In the genomic region with DNA sequence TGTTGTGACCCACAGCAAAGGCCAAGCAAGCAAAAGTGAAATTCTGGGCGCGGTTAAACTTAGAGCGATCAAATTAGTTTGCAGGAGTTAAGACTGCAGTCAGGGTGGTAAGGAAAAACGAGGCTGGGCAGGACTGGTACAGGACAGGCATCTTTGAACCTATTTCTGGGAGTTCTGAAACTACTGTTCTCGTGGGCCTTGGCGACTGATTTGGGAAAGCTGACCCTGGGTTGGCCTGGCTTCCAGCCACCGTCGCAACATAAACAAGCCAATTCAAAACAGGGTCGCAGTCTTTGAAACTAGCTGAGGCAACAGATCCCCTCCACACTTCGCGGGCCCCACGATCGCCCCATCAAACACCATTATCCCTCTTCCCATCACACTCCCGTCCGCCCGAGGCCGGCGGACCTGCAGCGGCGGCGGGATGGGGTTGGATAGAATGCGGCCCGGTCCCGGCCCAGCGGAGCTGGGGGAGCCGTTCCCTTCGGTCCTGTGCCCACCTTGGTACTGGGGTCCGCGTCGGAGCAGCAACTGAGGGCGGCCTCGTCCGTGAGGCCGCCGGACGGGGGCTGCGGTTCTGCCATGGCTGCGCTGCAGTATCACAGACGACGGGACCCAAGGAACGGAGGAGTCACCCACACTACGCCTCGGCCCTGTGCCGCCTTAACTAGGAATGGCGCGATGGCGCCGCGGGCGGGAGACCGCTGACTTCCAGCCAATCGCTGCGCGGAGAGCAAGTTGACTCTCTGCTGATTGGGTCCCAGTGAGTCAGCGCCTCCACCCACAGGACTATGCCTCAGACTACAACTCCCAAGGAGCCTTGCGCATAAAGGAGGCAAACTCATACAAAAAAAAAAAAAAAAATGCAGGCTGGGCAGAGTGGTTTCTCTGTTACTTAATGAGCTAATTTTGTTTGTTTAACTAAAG, we compare ENCODE assay signal across 8 cellular contexts. TPM values are rescaled to one million over a fixed set of nuclear protein-coding genes. Genes with fewer than 3 reads are reported as not detected.
DNase-seq lines count a peak whose midpoint lies in the region; ATAC-seq, FAIRE-seq and TF ChIP-seq lines count a peak whose summit lies in the region.

GLO1 (minus strand) TSS at position 675 of the 927 bp plus-strand sequence; CDS start at position 584, 91 bp downstream.

- in situ Hi-C loops in transverse colon (cut with MboI; ENCODE audit: low pct_ligation_motif_present in 1 of 4, low pct_unique_long_range_greater_than_20kb in 1 of 4, low sequenced_read_pairs in 3 of 4) = no loop called here

- peak within 1 kb of the TSS; percentile 40 for H4K12ac ChIP-seq in trophoblast cell (ENCODE audit: low read depth, low read length)

- H3K27me3 ChIP-seq in adrenal gland = no peaks in the 10 kb centered on the region
- no peaks in the 10 kb centered on the region for H3K27me3 ChIP-seq in trophoblast cell (ENCODE audit: insufficient read depth, low read length)
- no peaks in the 10 kb centered on the region for H3K27me3 ChIP-seq in transverse colon

- H2BK120ac ChIP-seq in trophoblast cell (ENCODE audit: insufficient read depth, low read length, poor library complexity) = peak within 1 kb of the TSS; percentile 9

- no peak within 1 kb of the TSS for H3K23ac ChIP-seq in trophoblast cell (ENCODE audit: low read length)

- no peak for TF ChIP-seq EP300 in transverse colon (IDR thresholded peaks at IDR 0.05; ENCODE audit: low read depth)

- peaks cover 5% of the 10 kb centered on the region for H3K79me2 ChIP-seq in trophoblast cell (ENCODE audit: control insufficient read depth, insufficient read depth, low read length, poor library complexity)

- H3K4me3 ChIP-seq in adrenal gland (peak within 1 kb of the TSS; percentile 0 to 75 (median 38)), trophoblast cell (ENCODE audit: low read depth, low read length) (peak within 1 kb of the TSS; percentile 84), transverse colon (peak within 1 kb of the TSS; percentile 70 to 82 (median 78))

- H3K18ac ChIP-seq in trophoblast cell (ENCODE audit: low read length) = peak within 1 kb of the TSS; percentile 13

- H3K27ac ChIP-seq in adrenal gland (peak within 1 kb of the TSS; percentile 8 to 88 (median 86)), trophoblast cell (ENCODE audit: low read depth, low read length) (peak within 1 kb of the TSS; percentile 12), transverse colon (peak within 1 kb of the TSS; percentile 92 to 97 (median 94))

- H3K14ac ChIP-seq in trophoblast cell (ENCODE audit: low read length) = peak within 1 kb of the TSS; percentile 72

- peak within 1 kb of the TSS; percentile 20 for H4K91ac ChIP-seq in trophoblast cell (ENCODE audit: low read depth, low read length)

- H2BK12ac ChIP-seq in trophoblast cell (ENCODE audit: low read length) = no peak within 1 kb of the TSS

- H3K9ac ChIP-seq in trophoblast cell (ENCODE audit: low read length) = peak within 1 kb of the TSS; percentile 96

- no peaks in the 10 kb centered on the region for H3K36me3 ChIP-seq in adrenal gland (replicated peaks in 1 of 2)
- H3K36me3 ChIP-seq in trophoblast cell (ENCODE audit: control insufficient read depth in 1 of 2, insufficient read depth in 2 of 2, low read length in 2 of 2) = peaks cover 0 to 1% of the 10 kb centered on the region in 2 experiments
- no peaks in the 10 kb centered on the region for H3K36me3 ChIP-seq in transverse colon

- peak within 1 kb of the TSS; percentile 78 for H3K4me2 ChIP-seq in trophoblast cell (ENCODE audit: low read length)

- H2AK5ac ChIP-seq in trophoblast cell (ENCODE audit: low read length) = no peak within 1 kb of the TSS

- intact Hi-C loops in adrenal gland (cut with DNase I) (no loop called here), cardiac septum (cut with DNase I) (loop anchor here (2.0 kb wide), 1 partner anchor 62 kb away; no protein-coding TSS in a partner anchor), transverse colon (cut with DNase I; ENCODE audit: low total_unique reads) (loop anchor here (10.0 kb wide), 1 partner anchor 912 kb away; no protein-coding TSS in a partner anchor)

- H2BK5ac ChIP-seq in trophoblast cell (ENCODE audit: low read depth, low read length, poor library complexity) = peak within 1 kb of the TSS; percentile 28

- DNase-seq in GM12892 (ENCODE audit: insufficient read length) (peak; percentile 95), NCI-H146 (lab: John Stamatoyannopoulos, UW) (peak; percentile 100), T-helper 1 cell (peak; percentile 90 to 97 (median 93)), adrenal gland (peak; percentile 97 to 99 (median 99)), cardiac septum (ENCODE audit: low spot score) (peak; percentile 98), trophoblast cell (peak; percentile 99), transverse colon (peak; percentile 97)

- no peak for TF ChIP-seq CTCF in adrenal gland (IDR thresholded peaks at IDR 0.05)
- TF ChIP-seq CTCF in transverse colon (IDR thresholded peaks at IDR 0.05) = no peak

- H3K79me1 ChIP-seq in trophoblast cell (ENCODE audit: low read length) = peaks cover 6% of the 10 kb centered on the region

- H4K8ac ChIP-seq in trophoblast cell (ENCODE audit: low read depth, low read length) = peak within 1 kb of the TSS; percentile 71

- no peaks in the 10 kb centered on the region for H3K4me1 ChIP-seq in adrenal gland (replicated peaks in 1 of 2)
- no peaks in the 10 kb centered on the region for H3K4me1 ChIP-seq in trophoblast cell (ENCODE audit: control insufficient read depth in 1 of 2, insufficient read depth in 2 of 2, low read length in 2 of 2)
- peaks cover 0 to 3% (median 1%) of the 10 kb centered on the region in 4 donors for H3K4me1 ChIP-seq in transverse colon

- no peaks in the 10 kb centered on the region for H3K9me3 ChIP-seq in adrenal gland (replicated peaks in 1 of 3)
- no peaks in the 10 kb centered on the region for H3K9me3 ChIP-seq in trophoblast cell (ENCODE audit: insufficient read depth, low read depth, low read length)
- H3K9me3 ChIP-seq in transverse colon = no peaks in the 10 kb centered on the region

- peak within 1 kb of the TSS; percentile 76 for H3K4ac ChIP-seq in trophoblast cell (ENCODE audit: low read depth, low read length)

- WGBS in adrenal gland, 4 donors = 2 to 8% (median 4%) methylated on average over 18 to 56 of the region's 56 CpGs
- no CpG with 5 or more reads among the region's 56 CpGs for WGBS in trophoblast cell (ENCODE audit: extremely low coverage, insufficient coverage, insufficient read length)
- 0 to 1% methylated on average over 4 to 55 of the region's 56 CpGs for WGBS in transverse colon (ENCODE audit: low coverage in 1 of 2), 2 donors

- ATAC-seq in HG02852 (IDR thresholded peaks at IDR 0.05; ENCODE audit: unreplicated experiment) = peak; percentile 99

- peak within 1 kb of the TSS; percentile 48 for H2AFZ ChIP-seq in trophoblast cell (ENCODE audit: insufficient read depth, low read length, poor library complexity)

- peak; percentile 99 for FAIRE-seq in GM12892 (lab: Jason Lieb, UNC)

- TF ChIP-seq POLR2A in GM12892 (IDR thresholded peaks at IDR 0.05; ENCODE audit: low read depth, low read length) (peak; percentile 98), adrenal gland (IDR thresholded peaks at IDR 0.05) (peak; percentile 75 to 97), transverse colon (IDR thresholded peaks at IDR 0.05) (peak; percentile 94)

RNA-seq across cellular contexts. Expression of gene GLO1, which starts in this region (rescaled TPM):
- 171 TPM for polyA plus RNA-seq in GM12892 (2012; ENCODE audit: missing spikeins)
- 100 to 1,000 TPM in 3 of 8 donors, 10 to 100 TPM in 5; 61.4 to 133 (median 97.3) TPM for total RNA-seq in adrenal gland
- 100 to 1,000 TPM in 1 of 3 donors, 10 to 100 TPM in 2; 44.6 to 174 (median 61.3) TPM for polyA plus RNA-seq in adrenal gland
- 70.3 TPM for total RNA-seq in cardiac septum
- polyA plus RNA-seq in trophoblast cell (2013) = 128 and 129 TPM in 2 replicates
- 10 to 100 TPM; 15.3 to 56.1 (median 36.6) TPM for total RNA-seq in transverse colon

Comparison
In these comparisons a context has a peak if more than half of its experiments do, and no peak if none do; other contexts are left out.
1. Peak in every context shown above with its lines: DNase-seq, ATAC-seq, H3K4me3 ChIP-seq and H3K27ac ChIP-seq.
2. H3K27ac ChIP-seq: peak in every context shown above with its lines; median percentile 94 in transverse colon; 86 in adrenal gland; 12 in trophoblast cell.
3. intact Hi-C loops: an anchor here in cardiac septum (2.0 kb wide) and transverse colon (10.0 kb wide); none called in adrenal gland.